17 cellular contexts compared by ENCODE assay signal in the genomic region with DNA sequence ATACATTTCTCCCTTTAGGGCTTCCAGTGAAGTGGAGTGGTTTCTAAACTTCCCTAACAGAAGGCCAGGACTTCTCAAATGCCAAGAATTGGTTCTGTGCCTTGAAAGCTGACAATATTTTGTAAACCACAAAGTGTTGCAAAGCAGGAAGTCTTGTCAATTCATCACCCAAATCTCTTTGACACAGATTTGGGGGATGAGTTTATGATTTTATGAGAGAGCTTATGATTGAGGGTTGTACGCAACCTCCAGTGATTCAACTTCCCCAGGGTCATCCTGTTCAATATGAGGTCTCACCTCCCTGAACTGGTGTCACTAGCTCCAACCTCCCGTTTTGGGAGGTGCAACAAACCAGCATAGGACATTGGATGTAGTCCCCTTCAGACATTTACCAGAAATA.
"Had no signal": no experiment of that assay in that cellular context is flagged by ENCODE, and none has a peak within 500 bp of the region (broad histone marks: within the 10 kb centered on the region; RNA-seq: fewer than 3 reads in every experiment).

No MANE protein-coding gene starts in this region.

- H3K27ac ChIP-seq: body of pancreas, epithelial cell of prostate, pancreas, suprapubic skin, upper lobe of left lung had no signal

- H3K4me1 ChIP-seq: body of pancreas, pancreas, suprapubic skin, upper lobe of left lung had no signal

- H3K27ac Mint-ChIP-seq: activated CD4-positive, alpha-beta memory T cell treated with anti-CD3 and anti-CD28 coated beads for 36 hours; activated naive CD4-positive, alpha-beta T cell treated with anti-CD3 and anti-CD28 coated beads, Interleukin-2, amount 50 U/mL, for 72 hours; effector memory CD8-positive, alpha-beta T cell had no signal

- DNase-seq: activated CD4-positive, alpha-beta memory T cell treated with anti-CD3 and anti-CD28 coated beads for 36 hours; activated CD4-positive, CD25-positive, alpha-beta regulatory T cell treated with anti-CD3 and anti-CD28 coated beads, Interleukin-2, amount 50 U/mL, for 72 hours; activated effector memory CD4-positive, alpha-beta T cell treated with anti-CD3 and anti-CD28 coated beads, Interleukin-2, amount 50 U/mL, for 16 hours; activated T-cell treated with anti-CD3 and anti-CD28 coated beads, Interleukin-2, amount 50 U/mL, for 4 hours; amniotic stem cell; body of pancreas; cortex of kidney; effector memory CD8-positive, alpha-beta T cell; kidney glomerular epithelial cell; pancreas; stimulated activated CD4-positive, alpha-beta T cell treated with anti-CD3 and anti-CD28 coated beads, Interleukin-2, amount 100 ng/mL, for 48 hours; stimulated activated naive CD8-positive, alpha-beta T cell treated with anti-CD3 and anti-CD28 coated beads, Interleukin-15, Interleukin-2, amounts not matched to agents 100 U/mL and 50 U/mL, for 24 hours; upper lobe of left lung had no signal

- H3K4me3 ChIP-seq: body of pancreas, pancreas, suprapubic skin, upper lobe of left lung had no signal

- H3K4me3 Mint-ChIP-seq: activated CD4-positive, alpha-beta memory T cell treated with anti-CD3 and anti-CD28 coated beads for 36 hours; activated T-cell treated with anti-CD3 and anti-CD28 coated beads, Interleukin-2, amount 50 U/mL, for 4 hours; central memory CD8-positive, alpha-beta T cell; effector memory CD8-positive, alpha-beta T cell had no signal

- H3K9me3 ChIP-seq: body of pancreas, pancreas, suprapubic skin, upper lobe of left lung had no signal

- H3K9me3 Mint-ChIP-seq: activated CD4-positive, alpha-beta memory T cell treated with anti-CD3 and anti-CD28 coated beads for 36 hours; activated naive CD4-positive, alpha-beta T cell treated with anti-CD3 and anti-CD28 coated beads, Interleukin-2, amount 50 U/mL, for 72 hours; activated T-cell treated with anti-CD3 and anti-CD28 coated beads, Interleukin-2, amount 50 U/mL, for 4 hours; central memory CD8-positive, alpha-beta T cell; effector memory CD8-positive, alpha-beta T cell had no signal

- H3K36me3 ChIP-seq: pancreas, suprapubic skin, upper lobe of left lung had no signal

- H3K27me3 ChIP-seq: body of pancreas, pancreas, suprapubic skin, upper lobe of left lung had no signal

- H3K36me3 Mint-ChIP-seq: activated CD4-positive, alpha-beta memory T cell treated with anti-CD3 and anti-CD28 coated beads for 36 hours; activated naive CD4-positive, alpha-beta T cell treated with anti-CD3 and anti-CD28 coated beads, Interleukin-2, amount 50 U/mL, for 72 hours had no signal

- ATAC-seq: activated naive CD4-positive, alpha-beta T cell treated with anti-CD3 and anti-CD28 coated beads, Interleukin-2, amount 50 U/mL, for 72 hours; activated T-cell treated with anti-CD3 and anti-CD28 coated beads, Interleukin-2, amount 50 U/mL, for 4 hours; body of pancreas; effector memory CD8-positive, alpha-beta T cell; pancreas; stimulated activated naive CD8-positive, alpha-beta T cell treated with anti-CD3 and anti-CD28 coated beads, Interleukin-15, Interleukin-2, amounts not matched to agents 100 U/mL and 50 U/mL, for 24 hours had no signal

- H3K4me1 Mint-ChIP-seq: central memory CD8-positive, alpha-beta T cell had no signal
